8 cellular contexts compared by ENCODE assay signal in genomic region chr12:103495783-103496456, GRCh38. TPM values are rescaled to one million over a fixed set of nuclear protein-coding genes. Genes with fewer than 3 reads are reported as not detected.
DNase-seq lines count a peak whose midpoint lies in the region; ATAC-seq and TF ChIP-seq lines count a peak whose summit lies in the region.

Gene C12orf42, minus strand, starts transcription at chr12:103495968. Its CDS starts 17,542 bp downstream, at chr12:103478426.

- peak; percentile 13 for DNase-seq in A172 (ENCODE audit: low spot score)
- peak; percentile 59 for DNase-seq in GM13977 (ENCODE audit: low spot score)
- peak; percentile 50 for DNase-seq in NCI-H2029 treated with DMSO at 0.1 percent for 48 hours (lab: John Stamatoyannopoulos, UW)
- DNase-seq in glutamatergic neuron: peak; percentile 69
- DNase-seq in osteocyte (ENCODE audit: extremely low spot score, unreplicated experiment): no peak
- DNase-seq in GM19240 (ENCODE audit: insufficient read length, low spot score): no peak

- H3K27me3 Mint-ChIP-seq in activated T-helper 17 cell treated with anti-CD3 and anti-CD28 coated beads, Interleukin-2, amount 50 U/mL, for 72 hours: peaks cover 34% of the 10 kb centered on the region
- H3K27me3 Mint-ChIP-seq in glutamatergic neuron (ENCODE audit: unreplicated experiment) (peaks cover 12% of the 10 kb centered on the region), osteocyte (ENCODE audit: unreplicated experiment) (peaks cover 49% of the 10 kb centered on the region)

- in situ Hi-C loops in GM13977 (cut with MboI; ENCODE audit: low pct_unique_long_range_greater_than_20kb, low sequenced_read_pairs, unreplicated experiment): no loop called here

- H3K36me3 Mint-ChIP-seq in activated T-helper 17 cell treated with anti-CD3 and anti-CD28 coated beads, Interleukin-2, amount 50 U/mL, for 72 hours (ENCODE audit: low read depth): no peaks in the 10 kb centered on the region
- H3K36me3 Mint-ChIP-seq in glutamatergic neuron (ENCODE audit: unreplicated experiment) (no peaks in the 10 kb centered on the region), osteocyte (ENCODE audit: unreplicated experiment) (no peaks in the 10 kb centered on the region)

- ATAC-seq in HG02870 (IDR thresholded peaks at IDR 0.05; ENCODE audit: unreplicated experiment): peak; percentile 32
- peak; percentile 34 for ATAC-seq in activated T-helper 17 cell treated with anti-CD3 and anti-CD28 coated beads, Interleukin-2, amount 50 U/mL, for 72 hours (replicated peaks)

- peak within 1 kb of the TSS; percentile 69 for H3K4me3 Mint-ChIP-seq in activated T-helper 17 cell treated with anti-CD3 and anti-CD28 coated beads, Interleukin-2, amount 50 U/mL, for 72 hours
- H3K4me3 Mint-ChIP-seq in glutamatergic neuron (ENCODE audit: unreplicated experiment): peak within 1 kb of the TSS; percentile 87
- H3K4me3 Mint-ChIP-seq in osteocyte (ENCODE audit: unreplicated experiment): peak within 1 kb of the TSS; percentile 32

- TF ChIP-seq CTCF in GM13977 (IDR thresholded peaks at IDR 0.05; ENCODE audit: extremely low read depth, insufficient read depth, missing control alignments) (peak; percentile 74), glutamatergic neuron (IDR thresholded peaks at IDR 0.05; ENCODE audit: partially characterized antibody, unreplicated experiment) (peak; percentile 51), osteocyte (IDR thresholded peaks at IDR 0.05) (peak; percentile 26)

- H3K4me1 Mint-ChIP-seq in activated T-helper 17 cell treated with anti-CD3 and anti-CD28 coated beads, Interleukin-2, amount 50 U/mL, for 72 hours: peaks cover 18% of the 10 kb centered on the region
- H3K4me1 Mint-ChIP-seq in glutamatergic neuron (ENCODE audit: low read depth, unreplicated experiment) (peaks cover 5% of the 10 kb centered on the region), osteocyte (ENCODE audit: unreplicated experiment) (peaks cover 11% of the 10 kb centered on the region)

- H3K9me3 Mint-ChIP-seq in activated T-helper 17 cell treated with anti-CD3 and anti-CD28 coated beads, Interleukin-2, amount 50 U/mL, for 72 hours: peaks cover 9% of the 10 kb centered on the region
- H3K9me3 Mint-ChIP-seq in glutamatergic neuron (ENCODE audit: unreplicated experiment): no peaks in the 10 kb centered on the region
- peaks cover 3% of the 10 kb centered on the region for H3K9me3 Mint-ChIP-seq in osteocyte (ENCODE audit: unreplicated experiment)

- peak within 1 kb of the TSS; percentile 44 for H3K27ac Mint-ChIP-seq in activated T-helper 17 cell treated with anti-CD3 and anti-CD28 coated beads, Interleukin-2, amount 50 U/mL, for 72 hours
- H3K27ac Mint-ChIP-seq in glutamatergic neuron (ENCODE audit: unreplicated experiment) (peak within 1 kb of the TSS; percentile 71), osteocyte (ENCODE audit: unreplicated experiment) (no peak within 1 kb of the TSS)

RNA-seq across cellular contexts. Expression of gene C12orf42, which starts in this region (rescaled TPM):
- not detected in 2 replicates for total RNA-seq in A172 (2014; rRNA removed; shearing (Covaris generic))
- total RNA-seq in activated T-helper 17 cell treated with anti-CD3 and anti-CD28 coated beads, Interleukin-2, amount 50 U/mL, for 72 hours: not detected
- not detected for total RNA-seq in glutamatergic neuron (ENCODE audit: unreplicated experiment)
- not detected in 2 replicates for total RNA-seq in osteocyte

Comparison
In these comparisons a context has a peak if more than half of its experiments do, and no peak if none do; other contexts are left out.
1. Peak in DNase-seq in A172; RNA of the gene not detected or under 1 TPM.
2. Peak in ATAC-seq in activated T-helper 17 cell treated with anti-CD3 and anti-CD28 coated beads, Interleukin-2, amount 50 U/mL, for 72 hours; RNA of the gene not detected or under 1 TPM.
3. Peak in DNase-seq in glutamatergic neuron; RNA of the gene not detected or under 1 TPM.
4. DNase-seq: peak in GM13977 (single experiment) and NCI-H2029 treated with DMSO at 0.1 percent for 48 hours (single experiment); none in osteocyte (single experiment) and GM19240 (single experiment).
5. H3K4me3 Mint-ChIP-seq: peak in every context shown above with its lines; median percentile 87 in glutamatergic neuron; 69 in activated T-helper 17 cell treated with anti-CD3 and anti-CD28 coated beads, Interleukin-2, amount 50 U/mL, for 72 hours; 32 in osteocyte.
6. Peak in every context shown above with its lines, with median percentiles within 50 percentile points of each other: CTCF ChIP-seq.